ENCODE assay signal across 1 cellular context in the genomic region with DNA sequence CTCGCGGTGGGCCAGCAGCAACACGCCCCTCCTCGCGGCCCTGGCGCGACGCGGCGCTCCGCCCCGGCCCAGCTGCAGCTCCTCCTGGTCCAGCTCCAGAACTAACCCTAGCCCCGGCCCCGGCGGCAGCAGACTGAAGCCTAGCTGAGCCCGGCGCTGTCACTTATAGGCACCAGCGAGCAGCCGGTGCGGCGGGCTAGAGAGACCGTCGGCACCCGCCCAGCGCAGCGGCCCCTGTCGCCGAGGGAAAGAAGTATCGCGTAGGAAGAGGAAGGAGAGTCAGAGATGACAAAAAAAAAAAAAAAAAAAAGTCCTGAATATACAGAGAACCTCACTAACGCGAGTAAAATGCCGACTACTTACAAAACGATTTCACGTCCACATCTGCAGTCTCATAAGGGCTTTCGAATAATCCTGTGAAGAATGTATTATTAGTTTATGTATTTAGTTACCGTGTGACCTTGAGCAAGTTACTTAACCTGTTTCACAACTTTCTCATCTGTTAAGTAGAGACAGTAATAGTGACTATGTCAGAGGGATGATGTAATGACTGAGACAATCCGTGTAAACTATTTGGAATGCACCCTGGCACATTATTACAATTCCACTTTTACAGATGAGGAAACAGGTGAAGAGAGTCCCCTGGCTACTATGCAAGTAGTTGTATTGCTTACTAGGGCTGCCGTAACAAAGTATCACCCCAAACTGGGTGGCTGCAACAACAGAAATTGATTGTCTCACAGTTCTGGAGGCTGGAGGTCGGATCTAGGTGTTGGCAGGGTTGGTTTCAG.
TF ChIP-seq lines count a peak whose summit lies in the region.

SLC9A1 (minus strand) TSS at position 135 of the 791 bp plus-strand sequence. CDS start 791 bp downstream, outside the sequence.

TF ChIP-seq in Ishikawa, 13 proteins besides CTCF, POLR2A, EP300 and RAD21 (continued from another document):
- TF ChIP-seq, protein P1, sequence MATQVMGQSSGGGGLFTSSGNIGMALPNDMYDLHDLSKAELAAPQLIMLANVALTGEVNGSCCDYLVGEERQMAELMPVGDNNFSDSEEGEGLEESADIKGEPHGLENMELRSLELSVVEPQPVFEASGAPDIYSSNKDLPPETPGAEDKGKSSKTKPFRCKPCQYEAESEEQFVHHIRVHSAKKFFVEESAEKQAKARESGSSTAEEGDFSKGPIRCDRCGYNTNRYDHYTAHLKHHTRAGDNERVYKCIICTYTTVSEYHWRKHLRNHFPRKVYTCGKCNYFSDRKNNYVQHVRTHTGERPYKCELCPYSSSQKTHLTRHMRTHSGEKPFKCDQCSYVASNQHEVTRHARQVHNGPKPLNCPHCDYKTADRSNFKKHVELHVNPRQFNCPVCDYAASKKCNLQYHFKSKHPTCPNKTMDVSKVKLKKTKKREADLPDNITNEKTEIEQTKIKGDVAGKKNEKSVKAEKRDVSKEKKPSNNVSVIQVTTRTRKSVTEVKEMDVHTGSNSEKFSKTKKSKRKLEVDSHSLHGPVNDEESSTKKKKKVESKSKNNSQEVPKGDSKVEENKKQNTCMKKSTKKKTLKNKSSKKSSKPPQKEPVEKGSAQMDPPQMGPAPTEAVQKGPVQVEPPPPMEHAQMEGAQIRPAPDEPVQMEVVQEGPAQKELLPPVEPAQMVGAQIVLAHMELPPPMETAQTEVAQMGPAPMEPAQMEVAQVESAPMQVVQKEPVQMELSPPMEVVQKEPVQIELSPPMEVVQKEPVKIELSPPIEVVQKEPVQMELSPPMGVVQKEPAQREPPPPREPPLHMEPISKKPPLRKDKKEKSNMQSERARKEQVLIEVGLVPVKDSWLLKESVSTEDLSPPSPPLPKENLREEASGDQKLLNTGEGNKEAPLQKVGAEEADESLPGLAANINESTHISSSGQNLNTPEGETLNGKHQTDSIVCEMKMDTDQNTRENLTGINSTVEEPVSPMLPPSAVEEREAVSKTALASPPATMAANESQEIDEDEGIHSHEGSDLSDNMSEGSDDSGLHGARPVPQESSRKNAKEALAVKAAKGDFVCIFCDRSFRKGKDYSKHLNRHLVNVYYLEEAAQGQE (IDR thresholded peaks at IDR 0.05; ENCODE audit: low read depth): no peak
- TF ChIP-seq CREB1 (IDR thresholded peaks at IDR 0.05; ENCODE audit: low read depth) (peak; percentile 69), TCF12 (IDR thresholded peaks at IDR 0.05; ENCODE audit: low read depth) (peak; percentile 72), TEAD4 (IDR thresholded peaks at IDR 0.05) (peak; percentile 60), ZBTB7A (IDR thresholded peaks at IDR 0.05; ENCODE audit: low read depth) (peak; percentile 15; the same call in 1 of the 2 replicates), YY1 (IDR thresholded peaks at IDR 0.05; ENCODE audit: low read depth) (peak; percentile 60; the same call in 1 of the 2 replicates), TAF1 (IDR thresholded peaks at IDR 0.05; ENCODE audit: low read depth) (peak; percentile 100)
